Comparison of ENCODE assay signal across 11 cellular contexts in genomic region chr16:88005148-88005547, GRCh38. TPM values are rescaled to one million over a fixed set of nuclear protein-coding genes. Genes with fewer than 3 reads are reported as not detected.
DNase-seq lines count a peak whose midpoint lies in the region; ATAC-seq and TF ChIP-seq lines count a peak whose summit lies in the region.
"Had no signal": no experiment of that assay in that cellular context is flagged by ENCODE, and none has a peak within 500 bp of the region (broad histone marks: within the 10 kb centered on the region; RNA-seq: fewer than 3 reads in every experiment).

No MANE protein-coding gene starts in this region.

- intact Hi-C loops in sigmoid colon (cut with DNase I) = no loop called here

- H3K9me3 ChIP-seq in sigmoid colon = no peaks in the 10 kb centered on the region
- H3K9me3 ChIP-seq: thoracic aorta had no signal

- no peak for TF ChIP-seq EP300 in sigmoid colon (IDR thresholded peaks at IDR 0.05)

- TF ChIP-seq CTCF in fibroblast of mammary gland (conservative IDR thresholded peaks at IDR 0.05; ENCODE audit: control insufficient read depth, insufficient read depth, low read depth, low read length) = peak; percentile 63
- no peak for TF ChIP-seq CTCF in sigmoid colon (IDR thresholded peaks at IDR 0.05)

- TF ChIP-seq POLR2A in sigmoid colon (IDR thresholded peaks at IDR 0.05) = no peak

- peak; percentile 28 for DNase-seq in activated CD4-positive, alpha-beta T cell treated with anti-CD3 and anti-CD28 coated beads for 48 hours
- no peak for DNase-seq in activated CD4-positive, alpha-beta T cell treated with anti-CD3 and anti-CD28 coated beads for 1 hour
- peak; percentile 63 for DNase-seq in NOMO-1 treated with dmso at 0.1 percent for 144 hours (lab: John Stamatoyannopoulos, UW; ENCODE audit: unreplicated experiment)
- DNase-seq in fibroblast of mammary gland (ENCODE audit: low read depth) = peak; percentile 44
- peak; percentile 48 for DNase-seq in sigmoid colon
- no peak for DNase-seq in glomerular visceral epithelial cell (ENCODE audit: extremely low spot score)
- DNase-seq in DMS153 treated with DMSO at 0.1 percent for 48 hours (lab: John Stamatoyannopoulos, UW; ENCODE audit: unreplicated experiment) = no peak
- DNase-seq: amniotic stem cell, NCI-H510A treated with DMSO at 0.1 percent for 48 hours had no signal

- H3K4me3 ChIP-seq in fibroblast of mammary gland (ENCODE audit: control insufficient read depth, low read depth, low read length) = no peak overlapping the region
- H3K4me3 ChIP-seq in sigmoid colon = no peak overlapping the region
- H3K4me3 ChIP-seq: thoracic aorta had no signal

- no peaks in the 10 kb centered on the region for H3K27me3 ChIP-seq in sigmoid colon

- H3K36me3 ChIP-seq in sigmoid colon = peaks cover 0 to 38% (median 14%) of the 10 kb centered on the region in 4 donors

- WGBS in sigmoid colon, 2 donors = 72 to 91% methylated on average over 9 of the region's 9 CpGs

- ATAC-seq in GM19023 (IDR thresholded peaks at IDR 0.05; ENCODE audit: unreplicated experiment) = no peak

- H3K4me1 ChIP-seq in sigmoid colon = no peaks in the 10 kb centered on the region

- H3K27ac ChIP-seq in sigmoid colon = no peak overlapping the region
- H3K27ac ChIP-seq: thoracic aorta had no signal

RNA-seq across cellular contexts. Expression of gene BANP, which starts 53.9 kb away (rescaled TPM):
- 10 to 100 TPM; 17.4 to 31.0 (median 23.0) TPM for total RNA-seq in sigmoid colon
- 10 to 100 TPM in 1 of 3 donors, 1 to 10 TPM in 2; 8.4 to 15.9 (median 8.8) TPM for polyA plus RNA-seq in sigmoid colon

Comparison
In these comparisons a context has a peak if more than half of its experiments do, and no peak if none do; other contexts are left out.
1. DNase-seq: peak in activated CD4-positive, alpha-beta T cell treated with anti-CD3 and anti-CD28 coated beads for 48 hours (single experiment), NOMO-1 treated with dmso at 0.1 percent for 144 hours (single experiment), fibroblast of mammary gland (single experiment) and sigmoid colon (single experiment); none in activated CD4-positive, alpha-beta T cell treated with anti-CD3 and anti-CD28 coated beads for 1 hour (single experiment), glomerular visceral epithelial cell (single experiment) and DMS153 treated with DMSO at 0.1 percent for 48 hours (single experiment).